In genomic region chr2:74205113-74205512, GRCh38 we compare ENCODE assay signal across 9 cellular contexts. TPM values are rescaled to one million over a fixed set of nuclear protein-coding genes. Genes with fewer than 3 reads are reported as not detected.
DNase-seq lines count a peak whose midpoint lies in the region; ATAC-seq, FAIRE-seq and TF ChIP-seq lines count a peak whose summit lies in the region.
"Had no signal": no experiment of that assay in that cellular context is flagged by ENCODE, and none has a peak within 500 bp of the region (broad histone marks: within the 10 kb centered on the region; RNA-seq: fewer than 3 reads in every experiment).

No MANE protein-coding gene starts in this region.

- no peak for ATAC-seq in activated B cell treated with CpG ODN at 0.5 μM for 24 hours (ENCODE audit: low read depth)

- intact Hi-C loops in activated B cell treated with CpG ODN at 0.5 μM for 24 hours (cut with micrococcal nuclease): no loop called here
- intact Hi-C loops in stomach (cut with DNase I; ENCODE audit: low total_unique reads): no loop called here

- TF ChIP-seq CTCF in activated B cell treated with CpG ODN at 0.5 μM for 24 hours (IDR thresholded peaks at IDR 0.05): no peak
- TF ChIP-seq CTCF in stomach (IDR thresholded peaks at IDR 0.05): no peak

- H3K27ac Mint-ChIP-seq in activated T-cell treated with anti-CD3 and anti-CD28 coated beads, Interleukin-2, amount 50 U/mL, for 24 hours: peak overlapping the region; percentile 97
- H3K27ac Mint-ChIP-seq in activated B cell treated with CpG ODN at 0.5 μM for 24 hours: peak overlapping the region; percentile 83

- WGBS in stomach, 5 donors: 64 to 79% (median 68%) methylated on average over 5 of the region's 5 CpGs

- H3K27me3 Mint-ChIP-seq in activated T-cell treated with anti-CD3 and anti-CD28 coated beads, Interleukin-2, amount 50 U/mL, for 24 hours: no peaks in the 10 kb centered on the region
- no peaks in the 10 kb centered on the region for H3K27me3 Mint-ChIP-seq in activated B cell treated with CpG ODN at 0.5 μM for 24 hours

- TF ChIP-seq EP300 in stomach (IDR thresholded peaks at IDR 0.05): no peak

- no peak for DNase-seq in activated T-cell treated with anti-CD3 and anti-CD28 coated beads, Interleukin-2, amount 50 U/mL, for 24 hours
- DNase-seq in activated T-cell treated with anti-CD3 and anti-CD28 coated beads, Interleukin-2, amount 50 U/mL, for 1 hour: no peak
- DNase-seq in activated B cell treated with CpG ODN at 0.5 μM for 24 hours: no peak
- DNase-seq in stomach: no peak
- DNase-seq in urothelium cell line (ENCODE audit: low spot score): no peak
- DNase-seq in GOT3 (lab: John Stamatoyannopoulos, UW): no peak
- no peak for DNase-seq in NCI-H128 (lab: John Stamatoyannopoulos, UW; ENCODE audit: unreplicated experiment)

- POLR2A ChIA-PET in activated B cell treated with CpG ODN at 0.5 μM for 24 hours (lab: Charles Lee): interaction anchor here (0.8 to 16.6 kb wide), 6 partner anchors 13 to 294 kb away, joined by 3 to 723 read pairs (median 3); partner anchors contain the start of genes LBX2 and MOB1A

- TF ChIP-seq POLR2A in stomach (IDR thresholded peaks at IDR 0.05): no peak

- no peaks in the 10 kb centered on the region for H3K9me3 Mint-ChIP-seq in activated T-cell treated with anti-CD3 and anti-CD28 coated beads, Interleukin-2, amount 50 U/mL, for 24 hours
- no peaks in the 10 kb centered on the region for H3K9me3 Mint-ChIP-seq in activated B cell treated with CpG ODN at 0.5 μM for 24 hours

- H3K9me3 ChIP-seq in iPS-15b (ENCODE audit: control insufficient read depth, insufficient read depth, low read length) (no peaks in the 10 kb centered on the region), stomach (no peaks in the 10 kb centered on the region)

- CTCF ChIA-PET in activated B cell treated with CpG ODN at 0.5 μM for 24 hours (lab: Charles Lee): interaction anchor here (0.6 to 2.2 kb wide), 4 partner anchors 45 to 297 kb away, joined by 3 to 10 read pairs (median 3); partner anchors contain the start of gene BOLA3

- H3K4me3 ChIP-seq in iPS-15b (ENCODE audit: low read depth, low read length): no peak overlapping the region
- H3K4me3 ChIP-seq in stomach: no peak overlapping the region

- H3K27me3 ChIP-seq in iPS-15b (ENCODE audit: control insufficient read depth, insufficient read depth, low read length): no peaks in the 10 kb centered on the region
- H3K27me3 ChIP-seq in stomach: no peaks in the 10 kb centered on the region

- H3K27ac ChIP-seq in stomach: peak overlapping the region in 4 of 5 donors; percentile 64 to 90 (median 78)

- peak overlapping the region; percentile 2 for H3K9ac ChIP-seq in iPS-15b (ENCODE audit: low read depth, low read length)

- peaks cover 31% of the 10 kb centered on the region for H3K36me3 ChIP-seq in iPS-15b (ENCODE audit: control insufficient read depth, insufficient read depth, low read length)
- H3K36me3 ChIP-seq in stomach: peaks cover 15 to 41% (median 32%) of the 10 kb centered on the region in 4 donors

- H3K36me3 Mint-ChIP-seq in activated T-cell treated with anti-CD3 and anti-CD28 coated beads, Interleukin-2, amount 50 U/mL, for 24 hours (ENCODE audit: low read depth): peaks cover 99% of the 10 kb centered on the region
- peaks cover 83% of the 10 kb centered on the region for H3K36me3 Mint-ChIP-seq in activated B cell treated with CpG ODN at 0.5 μM for 24 hours (ENCODE audit: low read depth)

- H3K4me1 Mint-ChIP-seq in activated T-cell treated with anti-CD3 and anti-CD28 coated beads, Interleukin-2, amount 50 U/mL, for 24 hours (ENCODE audit: low read depth): peaks cover 79% of the 10 kb centered on the region
- H3K4me1 Mint-ChIP-seq in activated B cell treated with CpG ODN at 0.5 μM for 24 hours: peaks cover 50% of the 10 kb centered on the region

- peaks cover 17% of the 10 kb centered on the region for H3K4me1 ChIP-seq in iPS-15b (ENCODE audit: control insufficient read depth, insufficient read depth, low read length)
- H3K4me1 ChIP-seq in stomach: peaks cover 21 to 66% (median 48%) of the 10 kb centered on the region in 4 donors

- no peak for FAIRE-seq in urothelium cell line (lab: Jason Lieb, UNC)
- FAIRE-seq: bronchial epithelial cell had no signal

- H3K4me3 Mint-ChIP-seq in activated T-cell treated with anti-CD3 and anti-CD28 coated beads, Interleukin-2, amount 50 U/mL, for 24 hours: peak overlapping the region; percentile 71
- H3K4me3 Mint-ChIP-seq in activated B cell treated with CpG ODN at 0.5 μM for 24 hours: no peak overlapping the region

RNA-seq across cellular contexts. Expression of gene MTHFD2, which starts 6.7 kb away (rescaled TPM):
- total RNA-seq in activated B cell treated with CpG ODN at 0.5 μM for 24 hours (135 and 150 TPM in 2 replicates), stomach (10 to 100 TPM in 3 of 5 donors, 1 to 10 TPM in 2; 4.3 to 51.3 (median 37.7) TPM)
- 10 to 100 TPM; 34.1 to 54.1 (median 42.1) TPM for polyA plus RNA-seq in stomach

RNA-seq across cellular contexts. Expression of gene MOB1A, which starts 26.4 kb away (rescaled TPM):
- total RNA-seq in activated B cell treated with CpG ODN at 0.5 μM for 24 hours (314 and 318 TPM in 2 replicates), stomach (100 to 1,000 TPM in 2 of 5 donors, 10 to 100 TPM in 3; 58.9 to 127 (median 74.1) TPM)
- 10 to 100 TPM; 22.4 to 38.2 (median 30.7) TPM for polyA plus RNA-seq in stomach

RNA-seq across cellular contexts. Expression of gene BOLA3, which starts 57.4 kb away (rescaled TPM):
- total RNA-seq in activated B cell treated with CpG ODN at 0.5 μM for 24 hours: 18.8 and 19.1 TPM in 2 replicates
- total RNA-seq in stomach: 100 to 1,000 TPM in 2 of 5 donors, 10 to 100 TPM in 2, not detected in 1; 13.3 to 310 (median 65.8) TPM
- polyA plus RNA-seq in stomach: 100 to 1,000 TPM in 1 of 3 donors, 10 to 100 TPM in 2; 57.3 to 129 (median 94.1) TPM
